28 cellular contexts compared by ENCODE assay signal in the genomic region with DNA sequence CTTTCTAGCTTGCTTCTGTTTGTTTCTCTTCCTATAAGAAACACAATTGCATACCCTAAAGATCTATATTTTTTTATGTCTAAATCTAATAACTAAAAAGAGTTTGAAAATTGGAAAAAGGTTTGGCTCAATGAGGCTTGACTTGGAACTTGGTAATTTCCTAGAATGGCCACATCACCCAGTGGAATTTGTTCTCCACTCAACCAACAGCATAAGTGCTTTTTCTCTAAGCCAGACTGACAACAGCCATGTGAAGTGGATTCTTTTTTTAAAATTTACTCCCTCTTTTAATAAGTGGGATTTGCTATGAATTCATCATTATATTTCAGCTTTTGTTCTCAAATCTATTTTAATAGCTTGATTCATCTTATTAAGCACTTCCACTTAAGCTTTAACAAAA. TPM values are rescaled to one million over a fixed set of nuclear protein-coding genes. Genes with fewer than 3 reads are reported as not detected.
"Had no signal": no experiment of that assay in that cellular context is flagged by ENCODE, and none has a peak within 500 bp of the region (broad histone marks: within the 10 kb centered on the region; RNA-seq: fewer than 3 reads in every experiment).

No MANE protein-coding gene starts in this region.

- H3K4me3 ChIP-seq: body of pancreas, gastroesophageal sphincter, lower lobe of right lung, ovary, spleen, suprapubic skin, tibial nerve had no signal

- DNase-seq: activated CD4-positive, alpha-beta memory T cell treated with anti-CD3 and anti-CD28 coated beads, Interleukin-2, amount 10 ng/mL, durations not matched to agents 7 days and 5 days; activated CD4-positive, alpha-beta T cell treated with anti-CD3 and anti-CD28 coated beads for 1 hour; activated CD4-positive, alpha-beta T cell treated with anti-CD3 and anti-CD28 coated beads, Interleukin-2, amount 10 ng/mL, durations not matched to agents 7 days and 5 days; activated CD8-positive, alpha-beta memory T cell treated with anti-CD3 and anti-CD28 coated beads, Interleukin-2, amount 50 U/mL, for 48 hours; activated T-cell treated with anti-CD3 and anti-CD28 coated beads, Interleukin-2, amount 50 U/mL, for 24 hours; aorta; body of pancreas; cortex of kidney; effector memory CD8-positive, alpha-beta T cell; erythroblast; head of caudate nucleus; lower lobe of right lung; mesenchymal stem cell; ovary; spleen; stimulated activated naive CD4-positive, alpha-beta T cell; T-helper 17 cell had no signal

- H3K36me3 ChIP-seq: ovary had no signal

- H3K4me3 Mint-ChIP-seq: activated CD4-positive, alpha-beta memory T cell treated with anti-CD3 and anti-CD28 coated beads, Interleukin-2, amount 10 ng/mL, durations not matched to agents 7 days and 5 days; activated CD4-positive, alpha-beta T cell treated with anti-CD3 and anti-CD28 coated beads, Interleukin-2, amount 10 ng/mL, durations not matched to agents 7 days and 5 days; activated T-cell treated with anti-CD3 and anti-CD28 coated beads, Interleukin-2, amount 50 U/mL, for 24 hours; effector memory CD8-positive, alpha-beta T cell; natural killer cell treated with Interleukin-12 subunit alpha and Interleukin-12 subunit beta and Interleukin-15 and Interleukin-18, amount 100 ng/mL, for 72 hours; T-helper 17 cell; WTC11 had no signal

- H3K27ac Mint-ChIP-seq: activated CD4-positive, alpha-beta memory T cell treated with anti-CD3 and anti-CD28 coated beads, Interleukin-2, amount 10 ng/mL, durations not matched to agents 7 days and 5 days; activated CD4-positive, alpha-beta T cell treated with anti-CD3 and anti-CD28 coated beads, Interleukin-2, amount 10 ng/mL, durations not matched to agents 7 days and 5 days; activated T-cell treated with anti-CD3 and anti-CD28 coated beads, Interleukin-2, amount 50 U/mL, for 24 hours; progenitor cell of endocrine pancreas; WTC11 had no signal

- H3K27me3 Mint-ChIP-seq: activated CD4-positive, alpha-beta memory T cell treated with anti-CD3 and anti-CD28 coated beads, Interleukin-2, amount 10 ng/mL, durations not matched to agents 7 days and 5 days; activated CD4-positive, alpha-beta T cell treated with anti-CD3 and anti-CD28 coated beads, Interleukin-2, amount 10 ng/mL, durations not matched to agents 7 days and 5 days; activated naive CD8-positive, alpha-beta T cell; activated T-cell treated with anti-CD3 and anti-CD28 coated beads, Interleukin-2, amount 50 U/mL, for 24 hours; effector memory CD8-positive, alpha-beta T cell; natural killer cell treated with Interleukin-12 subunit alpha and Interleukin-12 subunit beta and Interleukin-15 and Interleukin-18, amount 100 ng/mL, for 72 hours; progenitor cell of endocrine pancreas; T-helper 17 cell had no signal

- ATAC-seq: body of pancreas; effector memory CD8-positive, alpha-beta T cell; gastroesophageal sphincter; natural killer cell treated with Interleukin-12 subunit alpha and Interleukin-12 subunit beta and Interleukin-15 and Interleukin-18, amount 100 ng/mL, for 72 hours; T-helper 17 cell; WTC11 had no signal

- H3K9me3 ChIP-seq: body of pancreas, gastroesophageal sphincter, lower lobe of right lung, neutrophil, ovary, spleen, suprapubic skin, tibial nerve had no signal

- H3K9me3 Mint-ChIP-seq: activated CD4-positive, alpha-beta memory T cell treated with anti-CD3 and anti-CD28 coated beads, Interleukin-2, amount 10 ng/mL, durations not matched to agents 7 days and 5 days; activated CD4-positive, alpha-beta T cell treated with anti-CD3 and anti-CD28 coated beads, Interleukin-2, amount 10 ng/mL, durations not matched to agents 7 days and 5 days; activated T-cell treated with anti-CD3 and anti-CD28 coated beads, Interleukin-2, amount 50 U/mL, for 24 hours; effector memory CD8-positive, alpha-beta T cell; natural killer cell treated with Interleukin-12 subunit alpha and Interleukin-12 subunit beta and Interleukin-15 and Interleukin-18, amount 100 ng/mL, for 72 hours; WTC11 had no signal

- H3K27ac ChIP-seq: body of pancreas, gastroesophageal sphincter, lower lobe of right lung, neutrophil, ovary, spleen, suprapubic skin, tibial nerve had no signal

- H3K36me3 Mint-ChIP-seq: natural killer cell treated with Interleukin-12 subunit alpha and Interleukin-12 subunit beta and Interleukin-15 and Interleukin-18, amount 100 ng/mL, for 72 hours; WTC11 had no signal

- H3K27me3 ChIP-seq: body of pancreas, gastroesophageal sphincter, neutrophil, ovary, spleen, suprapubic skin, tibial nerve had no signal

- H3K4me1 Mint-ChIP-seq: WTC11 had no signal

RNA-seq across cellular contexts. Expression of gene PITX3, which starts 37.8 kb away (rescaled TPM):
- total RNA-seq: activated CD4-positive, alpha-beta memory T cell treated with anti-CD3 and anti-CD28 coated beads, Interleukin-2, amount 10 ng/mL, durations not matched to agents 7 days and 5 days; activated CD4-positive, alpha-beta T cell treated with anti-CD3 and anti-CD28 coated beads, Interleukin-2, amount 10 ng/mL, durations not matched to agents 7 days and 5 days; aorta; body of pancreas; chondrocyte; lower lobe of right lung; mononuclear cell; natural killer cell treated with Interleukin-12 subunit alpha and Interleukin-12 subunit beta and Interleukin-15 and Interleukin-18, amount 100 ng/mL, for 72 hours; ovary; progenitor cell of endocrine pancreas; spleen; suprapubic skin; T-helper 17 cell; tibial nerve; ureter had no signal
- polyA plus RNA-seq: ovary, spleen had no signal

RNA-seq across cellular contexts. Expression of gene ELOVL3, which starts 53.0 kb away (rescaled TPM):
- total RNA-seq: activated CD4-positive, alpha-beta memory T cell treated with anti-CD3 and anti-CD28 coated beads, Interleukin-2, amount 10 ng/mL, durations not matched to agents 7 days and 5 days; activated CD4-positive, alpha-beta T cell treated with anti-CD3 and anti-CD28 coated beads, Interleukin-2, amount 10 ng/mL, durations not matched to agents 7 days and 5 days; aorta; body of pancreas; chondrocyte; mononuclear cell; natural killer cell treated with Interleukin-12 subunit alpha and Interleukin-12 subunit beta and Interleukin-15 and Interleukin-18, amount 100 ng/mL, for 72 hours; ovary; progenitor cell of endocrine pancreas; T-helper 17 cell; tibial nerve had no signal
- polyA plus RNA-seq: aorta had no signal
